In the genomic region with DNA sequence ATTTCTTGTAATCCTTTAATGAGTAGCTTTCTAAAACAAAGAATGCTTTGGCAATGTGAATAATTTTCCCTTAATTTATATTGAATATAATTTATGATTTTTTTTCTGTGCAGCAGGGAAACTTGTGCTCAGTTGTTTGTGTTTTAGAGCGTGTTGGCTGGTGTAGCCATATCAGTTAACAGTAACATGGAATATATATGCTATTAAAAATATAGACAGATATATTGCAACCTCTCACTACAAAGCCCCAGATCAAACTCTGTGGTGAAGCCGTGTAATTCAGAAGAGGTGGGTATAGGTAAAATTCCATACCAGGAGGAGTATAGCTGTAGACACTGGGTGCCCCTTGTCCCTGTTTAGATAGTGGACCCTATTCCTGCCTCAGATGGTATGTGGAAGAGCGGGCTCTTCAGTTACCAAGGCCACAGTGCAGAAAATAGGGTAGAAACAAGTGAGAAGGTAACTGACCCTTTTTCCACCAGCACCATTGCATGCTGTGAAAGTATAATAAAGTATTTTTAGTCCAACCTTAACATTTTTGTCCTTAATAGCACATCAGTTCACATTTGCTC, we compare ENCODE assay signal across 25 cellular contexts. TPM values are rescaled to one million over a fixed set of nuclear protein-coding genes. Genes with fewer than 3 reads are reported as not detected.
DNase-seq lines count a peak whose midpoint lies in the region; ATAC-seq lines count a peak whose summit lies in the region.
"Had no signal": no experiment of that assay in that cellular context is flagged by ENCODE, and none has a peak within 500 bp of the region (broad histone marks: within the 10 kb centered on the region; RNA-seq: fewer than 3 reads in every experiment).

No MANE protein-coding gene starts in this region.

- peaks cover 1% of the 10 kb centered on the region for H3K4me1 ChIP-seq in mesendoderm (ENCODE audit: control insufficient read depth, low read depth, low read length)
- H3K4me1 ChIP-seq: foreskin keratinocyte, parathyroid adenoma had no signal

- H3K23ac ChIP-seq in mesendoderm (ENCODE audit: low read length): no peak overlapping the region

- H3K56ac ChIP-seq in mesendoderm (ENCODE audit: low read length): peak overlapping the region; percentile 38

- no peak overlapping the region for H3K27ac ChIP-seq in mesendoderm (ENCODE audit: low read depth, low read length)
- H3K27ac ChIP-seq: foreskin keratinocyte, GM23248, parathyroid adenoma, SJSA1, transverse colon had no signal

- peak; percentile 12 for ATAC-seq in GM18858 (IDR thresholded peaks at IDR 0.05; ENCODE audit: unreplicated experiment)
- ATAC-seq in HG03432 (IDR thresholded peaks at IDR 0.05; ENCODE audit: unreplicated experiment): peak; percentile 16
- peak; percentile 74 for ATAC-seq in Right ventricle myocardium superior (ENCODE audit: poor library complexity)
- ATAC-seq in activated CD8-positive, alpha-beta T cell treated with anti-CD3 and anti-CD28 coated beads, Interleukin-2, amount 10 ng/mL, durations not matched to agents 7 days and 5 days: no peak
- ATAC-seq: foreskin keratinocyte; natural killer cell treated with Interleukin-12 subunit alpha and Interleukin-12 subunit beta and Interleukin-15 and Interleukin-18, amount 100 ng/mL, for 72 hours; T-helper 17 cell had no signal

- H3K9ac ChIP-seq in mesendoderm (ENCODE audit: low read length): no peak overlapping the region
- H3K9ac ChIP-seq: GM23248, parathyroid adenoma had no signal

- DNase-seq in Right ventricle myocardium superior: no peak
- no peak for DNase-seq in mesendoderm
- no peak for DNase-seq in COLO829 (ENCODE audit: low spot score)
- no peak for DNase-seq in activated CD8-positive, alpha-beta T cell treated with anti-CD3 and anti-CD28 coated beads, Interleukin-2, amount 10 ng/mL, durations not matched to agents 7 days and 5 days
- DNase-seq in UCSD-AML1 (lab: John Stamatoyannopoulos, UW; ENCODE audit: unreplicated experiment): no peak
- no peak for DNase-seq in DMS153 (lab: John Stamatoyannopoulos, UW)
- DNase-seq: activated CD4-positive, alpha-beta T cell treated with anti-CD3 and anti-CD28 coated beads, Interleukin-2, amount 50 U/mL, for 48 hours; activated naive CD4-positive, alpha-beta T cell treated with Interleukin-2 at 50 U/mL for 16 hours; activated T-cell treated with anti-CD3 and anti-CD28 coated beads for 4 hours; amygdala; CD8-positive, alpha-beta memory T cell; DMS79; GM23248; NCI-H1092; NCI-H2029; T-helper 17 cell; transverse colon had no signal

- no peaks in the 10 kb centered on the region for H3K79me2 ChIP-seq in mesendoderm (ENCODE audit: control insufficient read depth, insufficient read depth, low read length)
- H3K79me2 ChIP-seq: parathyroid adenoma had no signal

- no peak overlapping the region for H4K5ac ChIP-seq in mesendoderm (ENCODE audit: low read length)

- H2AK5ac ChIP-seq in mesendoderm (ENCODE audit: low read length): no peak overlapping the region

- H3K9me3 Mint-ChIP-seq in activated CD8-positive, alpha-beta T cell treated with anti-CD3 and anti-CD28 coated beads, Interleukin-2, amount 10 ng/mL, durations not matched to agents 7 days and 5 days (ENCODE audit: insufficient read depth): peaks cover 6% of the 10 kb centered on the region
- H3K9me3 Mint-ChIP-seq: central memory CD8-positive, alpha-beta T cell; natural killer cell treated with Interleukin-12 subunit alpha and Interleukin-12 subunit beta and Interleukin-15 and Interleukin-18, amount 100 ng/mL, for 72 hours; stimulated activated naive CD8-positive, alpha-beta T cell treated with anti-CD3 and anti-CD28 coated beads, Interleukin-15, Interleukin-2, amounts not matched to agents 100 ng/mL and 50 ng/mL, for 24 hours had no signal

- POLR2A ChIA-PET in activated CD8-positive, alpha-beta T cell treated with anti-CD3 and anti-CD28 coated beads, Interleukin-2, amount 10 ng/mL, durations not matched to agents 7 days and 5 days (lab: Charles Lee): no interaction called here

- no CpG with 5 or more reads among the region's 3 CpGs for WGBS in mesendoderm (ENCODE audit: extremely low coverage, insufficient coverage, low lambda C conversion rate)

- peaks cover 4% of the 10 kb centered on the region for H3K4me1 Mint-ChIP-seq in activated CD8-positive, alpha-beta T cell treated with anti-CD3 and anti-CD28 coated beads, Interleukin-2, amount 10 ng/mL, durations not matched to agents 7 days and 5 days (ENCODE audit: low read depth)
- H3K4me1 Mint-ChIP-seq: CD8-positive, alpha-beta memory T cell; central memory CD8-positive, alpha-beta T cell; T-helper 17 cell had no signal

- no peak overlapping the region for H2BK15ac ChIP-seq in mesendoderm (replicated peaks; ENCODE audit: low read depth)

- intact Hi-C loops in Right ventricle myocardium superior (cut with DNase I): no loop called here

- no peaks in the 10 kb centered on the region for H3K36me3 Mint-ChIP-seq in activated CD8-positive, alpha-beta T cell treated with anti-CD3 and anti-CD28 coated beads, Interleukin-2, amount 10 ng/mL, durations not matched to agents 7 days and 5 days (ENCODE audit: low read depth)
- H3K36me3 Mint-ChIP-seq: CD8-positive, alpha-beta memory T cell; natural killer cell treated with Interleukin-12 subunit alpha and Interleukin-12 subunit beta and Interleukin-15 and Interleukin-18, amount 100 ng/mL, for 72 hours had no signal

- H3K36me3 ChIP-seq in mesendoderm (ENCODE audit: control insufficient read depth, insufficient read depth, low read length): no peaks in the 10 kb centered on the region
- H3K36me3 ChIP-seq: SJSA1, transverse colon had no signal

- H3K4ac ChIP-seq in mesendoderm (ENCODE audit: low read depth, low read length): no peak overlapping the region

- H3K79me1 ChIP-seq in mesendoderm (ENCODE audit: low read length): no peaks in the 10 kb centered on the region

- no peak overlapping the region for H3K18ac ChIP-seq in mesendoderm (ENCODE audit: low read length)

- H3K4me3 ChIP-seq in mesendoderm (ENCODE audit: low read length): no peak overlapping the region
- H3K4me3 ChIP-seq: GM23248, SJSA1, transverse colon had no signal

- no peak overlapping the region for H2BK120ac ChIP-seq in mesendoderm (ENCODE audit: low read depth, low read length)

- no peaks in the 10 kb centered on the region for H3K27me3 ChIP-seq in mesendoderm (ENCODE audit: insufficient read depth, low read length, poor library complexity)
- H3K27me3 ChIP-seq: foreskin keratinocyte, SJSA1, transverse colon had no signal

- H2BK5ac ChIP-seq in mesendoderm (ENCODE audit: low read length): no peak overlapping the region

- no peak overlapping the region for H3K4me3 Mint-ChIP-seq in activated CD8-positive, alpha-beta T cell treated with anti-CD3 and anti-CD28 coated beads, Interleukin-2, amount 10 ng/mL, durations not matched to agents 7 days and 5 days
- H3K4me3 Mint-ChIP-seq: CD8-positive, alpha-beta memory T cell; central memory CD8-positive, alpha-beta T cell; natural killer cell treated with Interleukin-12 subunit alpha and Interleukin-12 subunit beta and Interleukin-15 and Interleukin-18, amount 100 ng/mL, for 72 hours; stimulated activated naive CD8-positive, alpha-beta T cell treated with anti-CD3 and anti-CD28 coated beads, Interleukin-15, Interleukin-2, amounts not matched to agents 100 ng/mL and 50 ng/mL, for 24 hours; T-helper 17 cell had no signal

- no peak overlapping the region for H3K4me2 ChIP-seq in mesendoderm (ENCODE audit: low read length)

- H3K27me3 Mint-ChIP-seq in activated CD8-positive, alpha-beta T cell treated with anti-CD3 and anti-CD28 coated beads, Interleukin-2, amount 10 ng/mL, durations not matched to agents 7 days and 5 days (ENCODE audit: low read depth): no peaks in the 10 kb centered on the region
- H3K27me3 Mint-ChIP-seq: central memory CD8-positive, alpha-beta T cell; stimulated activated naive CD8-positive, alpha-beta T cell treated with anti-CD3 and anti-CD28 coated beads, Interleukin-15, Interleukin-2, amounts not matched to agents 100 ng/mL and 50 ng/mL, for 24 hours had no signal

- no peak overlapping the region for H4K8ac ChIP-seq in mesendoderm (ENCODE audit: low read depth, low read length)

- no peak overlapping the region for H3K27ac Mint-ChIP-seq in activated CD8-positive, alpha-beta T cell treated with anti-CD3 and anti-CD28 coated beads, Interleukin-2, amount 10 ng/mL, durations not matched to agents 7 days and 5 days
- H3K27ac Mint-ChIP-seq: natural killer cell treated with Interleukin-12 subunit alpha and Interleukin-12 subunit beta and Interleukin-15 and Interleukin-18, amount 100 ng/mL, for 72 hours; stimulated activated naive CD8-positive, alpha-beta T cell treated with anti-CD3 and anti-CD28 coated beads, Interleukin-15, Interleukin-2, amounts not matched to agents 100 ng/mL and 50 ng/mL, for 24 hours; T-helper 17 cell had no signal

- CTCF ChIA-PET in activated CD8-positive, alpha-beta T cell treated with anti-CD3 and anti-CD28 coated beads, Interleukin-2, amount 10 ng/mL, durations not matched to agents 7 days and 5 days (lab: Charles Lee): interaction anchor here (0.8 kb wide), 1 partner anchor 125 kb away, joined by 3 read pairs; no protein-coding TSS in a partner anchor

RNA-seq across cellular contexts. Expression of a gene that starts 18.1 kb away (rescaled TPM):
- total RNA-seq in Right ventricle myocardium superior: 53.1 TPM
- 0.55 TPM for polyA plus RNA-seq in mesendoderm (2013, experiment 1 of 2)
- 0.29 TPM for polyA plus RNA-seq in mesendoderm (2013, experiment 2 of 2)
- total RNA-seq in activated CD8-positive, alpha-beta T cell treated with anti-CD3 and anti-CD28 coated beads, Interleukin-2, amount 10 ng/mL, durations not matched to agents 7 days and 5 days: 1 to 10 TPM; 3.7 to 4.0 TPM

Comparison
In these comparisons a context has a peak if more than half of its experiments do, and no peak if none do; other contexts are left out.
1. RNA of a gene that starts 18.1 kb away (total RNA-seq): 53.1 TPM in Right ventricle myocardium superior (single experiment); 3.7 to 4.0 TPM in activated CD8-positive, alpha-beta T cell treated with anti-CD3 and anti-CD28 coated beads, Interleukin-2, amount 10 ng/mL, durations not matched to agents 7 days and 5 days; every median in the first group is over 10 times any median in the second.